Comparison of ENCODE assay signal across 13 cellular contexts in the genomic region with DNA sequence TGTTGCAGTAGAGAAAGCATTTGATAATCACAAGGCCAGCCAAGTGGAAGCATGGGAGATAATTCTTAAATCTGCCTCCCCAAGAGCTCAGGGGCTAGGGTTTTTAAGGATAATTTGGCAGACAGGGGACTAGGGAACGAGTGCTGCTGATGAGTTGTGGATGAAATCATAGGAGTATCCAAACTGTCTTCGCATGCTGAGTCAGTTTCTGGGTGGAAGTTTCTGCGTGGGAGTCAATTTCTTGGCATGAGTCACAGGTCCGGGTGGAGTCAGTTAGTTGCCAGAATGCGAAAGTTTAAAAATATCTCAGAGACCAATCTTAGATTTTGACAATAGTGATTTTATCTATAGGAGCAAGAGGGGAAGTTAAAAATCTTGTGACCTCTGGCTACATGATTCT.
DNase-seq lines count a peak whose midpoint lies in the region; ATAC-seq, FAIRE-seq and TF ChIP-seq lines count a peak whose summit lies in the region.
"Had no signal": no experiment of that assay in that cellular context is flagged by ENCODE, and none has a peak within 500 bp of the region (broad histone marks: within the 10 kb centered on the region; RNA-seq: fewer than 3 reads in every experiment).

No MANE protein-coding gene starts in this region.

- H3K27ac ChIP-seq in HEK293 (ENCODE audit: extremely low read depth, low read depth, low read length) (no peak overlapping the region), keratinocyte (ENCODE audit: control insufficient read depth, insufficient read depth, low read length) (no peak overlapping the region), psoas muscle (no peak overlapping the region), GM23338 (ENCODE audit: low read depth) (no peak overlapping the region)
- H3K27ac ChIP-seq: SK-N-MC had no signal

- H3K4me3 ChIP-seq in HEK293 (ENCODE audit: low read depth, low read length): no peak overlapping the region
- no peak overlapping the region for H3K4me3 ChIP-seq in keratinocyte (ENCODE audit: control insufficient read depth in 2 of 3, extremely low read depth in 1 of 3, insufficient read depth in 2 of 3, low read depth in 1 of 3, low read length in 3 of 3)
- H3K4me3 ChIP-seq in psoas muscle: no peak overlapping the region
- H3K4me3 ChIP-seq in GM23338: no peak overlapping the region
- H3K4me3 ChIP-seq: SK-N-MC had no signal

- FAIRE-seq in keratinocyte (lab: Jason Lieb, UNC): peak; percentile 5
- FAIRE-seq: islet of Langerhans had no signal

- dilution Hi-C loops in keratinocyte (cut with MboI; ENCODE audit: extremely low pct_ligation_motif_present, low sequenced_read_pairs): no loop called here

- no peaks in the 10 kb centered on the region for H3K36me3 ChIP-seq in HEK293 (ENCODE audit: control insufficient read depth in 2 of 2, insufficient read depth in 1 of 2, low read length in 2 of 2)
- no peaks in the 10 kb centered on the region for H3K36me3 ChIP-seq in keratinocyte (ENCODE audit: control insufficient read depth in 2 of 2, extremely low read depth in 1 of 2, insufficient read depth in 2 of 2, low read length in 2 of 2)
- no peaks in the 10 kb centered on the region for H3K36me3 ChIP-seq in psoas muscle (ENCODE audit: insufficient read depth in 1 of 2, low read depth in 1 of 2)
- H3K36me3 ChIP-seq in GM23338 (ENCODE audit: insufficient read depth): peaks cover 7% of the 10 kb centered on the region; the same call in 1 of the 2 replicates

- POLR2A ChIA-PET in HEK293 (lab: Yijun Ruan, JAX): no interaction called here

- CTCF ChIA-PET in HEK293 (lab: Yijun Ruan, JAX): no interaction called here

- H3K4me2 ChIP-seq in keratinocyte (ENCODE audit: control insufficient read depth, extremely low read depth, insufficient read depth, low read depth, low read length): no peak overlapping the region
- H3K4me2 ChIP-seq in GM23338: no peak overlapping the region

- TF ChIP-seq CTCF in HEK293 (tag by site-specific recombination; IDR thresholded peaks at IDR 0.05) (no peak), keratinocyte (optimal IDR thresholded peaks at IDR 0.05 in 1 of 3, IDR thresholded peaks at IDR 0.05 in 1 of 3, conservative IDR thresholded peaks at IDR 0.05 in 1 of 3; ENCODE audit: extremely low read depth in 1 of 3, insufficient read depth in 2 of 3, low read length in 3 of 3) (no peak), psoas muscle (IDR thresholded peaks at IDR 0.05) (no peak), GM23338 (conservative IDR thresholded peaks at IDR 0.05; ENCODE audit: low read depth in 2 of 2) (no peak)

- intact Hi-C loops in psoas muscle (cut with DNase I): no loop called here

- peaks cover 13% of the 10 kb centered on the region for H3K4me1 Mint-ChIP-seq in activated T-helper 17 cell treated with anti-CD3 and anti-CD28 coated beads, Interleukin-2, amount 50 U/mL, for 72 hours
- H3K4me1 Mint-ChIP-seq in GM23338: peaks cover 3% of the 10 kb centered on the region

- H3K4me1 ChIP-seq in HEK293 (ENCODE audit: control insufficient read depth, insufficient read depth, low read length) (no peaks in the 10 kb centered on the region), keratinocyte (ENCODE audit: control insufficient read depth, extremely low read depth, insufficient read depth, low read length) (no peaks in the 10 kb centered on the region), psoas muscle (peaks cover 2% of the 10 kb centered on the region), GM23338 (ENCODE audit: insufficient read depth) (peaks cover 5% of the 10 kb centered on the region)

- WGBS in psoas muscle, 3 donors: 26 to 30% (median 27%) methylated on average over 5 of the region's 5 CpGs

- peak; percentile 89 for ATAC-seq in activated T-helper 17 cell treated with anti-CD3 and anti-CD28 coated beads, Interleukin-2, amount 50 U/mL, for 72 hours (replicated peaks)
- no peak for ATAC-seq in psoas muscle
- no peak for ATAC-seq in GM19023 (IDR thresholded peaks at IDR 0.05; ENCODE audit: unreplicated experiment)
- no peak for ATAC-seq in GM23338

- peaks cover 3% of the 10 kb centered on the region for H3K9me3 Mint-ChIP-seq in activated T-helper 17 cell treated with anti-CD3 and anti-CD28 coated beads, Interleukin-2, amount 50 U/mL, for 72 hours
- H3K9me3 Mint-ChIP-seq in GM23338: peaks cover 29% of the 10 kb centered on the region

- peak overlapping the region; percentile 52 for H3K27ac Mint-ChIP-seq in activated T-helper 17 cell treated with anti-CD3 and anti-CD28 coated beads, Interleukin-2, amount 50 U/mL, for 72 hours
- H3K27ac Mint-ChIP-seq in GM23338: no peak overlapping the region

- no peaks in the 10 kb centered on the region for H3K36me3 Mint-ChIP-seq in activated T-helper 17 cell treated with anti-CD3 and anti-CD28 coated beads, Interleukin-2, amount 50 U/mL, for 72 hours (ENCODE audit: low read depth)
- peaks cover 29% of the 10 kb centered on the region for H3K36me3 Mint-ChIP-seq in GM23338 (ENCODE audit: low read depth)

- H2AFZ ChIP-seq in keratinocyte (ENCODE audit: control insufficient read depth, low read length) (no peak overlapping the region), GM23338 (no peak overlapping the region)

- no peaks in the 10 kb centered on the region for H3F3A ChIP-seq in GM23338 (replicated peaks; ENCODE audit: low read depth)

- DNase-seq in AG08395 (ENCODE audit: low spot score) (peak; percentile 64), keratinocyte (ENCODE audit: low read depth, low spot score) (no peak), psoas muscle (no peak), germinal center (ENCODE audit: low spot score) (no peak), GM23338 (ENCODE audit: low spot score) (no peak)
- DNase-seq: activated CD8-positive, alpha-beta memory T cell treated with anti-CD3 and anti-CD28 coated beads, Interleukin-2, amount 50 U/mL, for 48 hours; COR-L47; NCI-H446 had no signal

- no peaks in the 10 kb centered on the region for H3K9me2 ChIP-seq in GM23338 (ENCODE audit: insufficient read depth)

- H3K9ac ChIP-seq in keratinocyte (ENCODE audit: control insufficient read depth, extremely low read depth, insufficient read depth, low read length): no peak overlapping the region

- H3K79me2 ChIP-seq in keratinocyte (ENCODE audit: control insufficient read depth, insufficient read depth, low read length) (no peaks in the 10 kb centered on the region), GM23338 (replicated peaks; ENCODE audit: insufficient read depth) (no peaks in the 10 kb centered on the region)

- H3K27me3 ChIP-seq in keratinocyte (ENCODE audit: control insufficient read depth, extremely low read depth, insufficient read depth, low read length): no peaks in the 10 kb centered on the region
- no peaks in the 10 kb centered on the region for H3K27me3 ChIP-seq in psoas muscle (ENCODE audit: insufficient read depth in 3 of 3, low read length in 2 of 3)
- H3K27me3 ChIP-seq in GM23338 (ENCODE audit: insufficient read depth): no peaks in the 10 kb centered on the region

- H4K20me1 ChIP-seq in keratinocyte (ENCODE audit: control insufficient read depth, extremely low read depth, insufficient read depth, low read length): no peaks in the 10 kb centered on the region
- H4K20me1 ChIP-seq in GM23338 (replicated peaks; ENCODE audit: insufficient read depth): no peaks in the 10 kb centered on the region

- no peaks in the 10 kb centered on the region for H3K9me1 ChIP-seq in keratinocyte (ENCODE audit: control insufficient read depth, extremely low read depth, insufficient read depth, low read length)

- H3K27me3 Mint-ChIP-seq in activated T-helper 17 cell treated with anti-CD3 and anti-CD28 coated beads, Interleukin-2, amount 50 U/mL, for 72 hours: no peaks in the 10 kb centered on the region
- H3K27me3 Mint-ChIP-seq in GM23338 (ENCODE audit: insufficient read depth, low read depth, poor library complexity): peaks cover 1% of the 10 kb centered on the region

- H3K9me3 ChIP-seq in HEK293 (ENCODE audit: control insufficient read depth, insufficient read depth, low read depth, low read length): no peaks in the 10 kb centered on the region
- H3K9me3 ChIP-seq in keratinocyte (ENCODE audit: control insufficient read depth, low read depth, low read length): peaks cover 10% of the 10 kb centered on the region
- H3K9me3 ChIP-seq in psoas muscle: no peaks in the 10 kb centered on the region

- H3K4me3 Mint-ChIP-seq in activated T-helper 17 cell treated with anti-CD3 and anti-CD28 coated beads, Interleukin-2, amount 50 U/mL, for 72 hours: peak overlapping the region; percentile 41
- H3K4me3 Mint-ChIP-seq in GM23338: no peak overlapping the region

TF ChIP-seq in HEK293, 187 proteins besides CTCF, POLR2A, EP300 and RAD21:
- TF ChIP-seq ZNF621 (tag by site-specific recombination; IDR thresholded peaks at IDR 0.05) (no peak), SETDB1 (IDR thresholded peaks at IDR 0.05; ENCODE audit: insufficient read length, low read length) (peak; percentile 51)

TF ChIP-seq in GM23338, 12 proteins besides CTCF, POLR2A, EP300 and RAD21 (continues in another document):
- TF ChIP-seq POLR2AphosphoS5 (IDR thresholded peaks at IDR 0.05; ENCODE audit: low read depth) (no peak), ZNF114 (CRISPR knock-in tag; IDR thresholded peaks at IDR 0.05) (no peak), CREB1 (CRISPR knock-in tag; IDR thresholded peaks at IDR 0.05; ENCODE audit: low read depth) (no peak), EZH2 (IDR thresholded peaks at IDR 0.05; ENCODE audit: low read depth, unreplicated experiment) (no peak), ETS1 (IDR thresholded peaks at IDR 0.05) (no peak)
